In the genomic region with DNA sequence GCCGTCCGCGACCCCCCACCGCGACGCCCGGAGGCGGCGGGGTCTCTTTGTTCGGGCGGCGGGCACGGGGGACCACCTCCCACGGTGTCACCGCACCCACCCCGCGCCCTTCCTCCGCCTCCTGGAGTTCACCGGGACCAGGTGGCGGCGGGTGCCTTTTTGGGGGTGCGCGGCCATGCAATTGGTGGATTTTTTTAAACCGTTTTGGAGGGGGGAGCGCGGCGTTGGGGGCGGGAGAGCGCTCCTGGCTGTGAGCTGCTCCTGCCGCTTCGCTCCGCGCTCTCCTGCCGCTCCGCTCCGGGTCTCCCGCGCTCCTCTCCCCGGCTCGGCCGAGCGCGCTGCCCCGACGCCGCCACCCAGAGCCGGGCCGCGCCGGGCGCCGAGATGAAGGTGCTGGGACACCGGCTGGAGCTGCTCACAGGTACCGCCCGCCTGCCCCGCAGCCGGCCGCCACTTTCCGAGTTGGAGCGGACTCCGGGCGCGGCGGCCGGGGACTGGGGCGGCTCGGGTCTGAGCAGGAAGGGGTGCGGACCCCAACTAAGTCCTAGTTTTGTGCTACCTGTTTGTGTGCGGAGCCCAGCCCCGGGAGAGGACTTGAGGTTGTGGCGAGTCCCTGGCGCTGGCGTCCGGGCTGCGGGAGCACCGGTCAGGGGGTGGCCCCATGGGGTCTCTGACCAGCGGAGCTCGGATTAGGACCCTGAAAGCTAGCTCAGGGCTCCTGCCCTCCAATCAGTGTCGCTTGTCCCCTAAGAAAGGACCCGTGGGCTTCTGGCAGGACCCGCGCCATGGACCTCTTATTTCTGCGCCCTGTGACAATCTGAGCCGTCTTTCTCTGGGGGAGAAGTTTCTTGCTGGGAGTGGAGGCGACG, we compare ENCODE assay signal across 1 cellular context.
TF ChIP-seq lines count a peak whose summit lies in the region.

No MANE protein-coding gene starts in this region.

TF ChIP-seq in H1, 55 proteins besides CTCF, POLR2A, EP300 and RAD21 (continued from another document):
- TF ChIP-seq SUZ12 (IDR thresholded peaks at IDR 0.05; ENCODE audit: low read length), result peak; percentile 39; the same call in 1 of the 2 replicates
- no peak for TF ChIP-seq EGR1 (IDR thresholded peaks at IDR 0.05; ENCODE audit: borderline replicate concordance, low read depth, low read length)
- no peak for TF ChIP-seq FOSL1 (IDR thresholded peaks at IDR 0.05; ENCODE audit: insufficient read depth, low read depth, low read length)
- no peak for TF ChIP-seq SIRT6 (IDR thresholded peaks at IDR 0.05; ENCODE audit: low read length)
- TF ChIP-seq TEAD4 (IDR thresholded peaks at IDR 0.05; ENCODE audit: low read depth, low read length), result no peak
- TF ChIP-seq KDM4A (IDR thresholded peaks at IDR 0.05; ENCODE audit: low read depth, low read length, severe bottlenecking), result peak; percentile 92
- TF ChIP-seq SIX5 (IDR thresholded peaks at IDR 0.05; ENCODE audit: low read depth, low read length), result no peak
- TF ChIP-seq CBX8 (IDR thresholded peaks at IDR 0.05; ENCODE audit: borderline replicate concordance, low read depth, low read length), result no peak
- no peak for TF ChIP-seq POLR2AphosphoS5 (IDR thresholded peaks at IDR 0.05; ENCODE audit: low read depth, low read length)
- TF ChIP-seq JUN (IDR thresholded peaks at IDR 0.05; ENCODE audit: low read depth, low read length), result no peak
- no peak for TF ChIP-seq RBBP5 (IDR thresholded peaks at IDR 0.05; ENCODE audit: borderline replicate concordance, low read depth, low read length)
- no peak for TF ChIP-seq SAP30 (IDR thresholded peaks at IDR 0.05; ENCODE audit: insufficient read depth, insufficient replicate concordance, low read length)
- TF ChIP-seq, protein P1, sequence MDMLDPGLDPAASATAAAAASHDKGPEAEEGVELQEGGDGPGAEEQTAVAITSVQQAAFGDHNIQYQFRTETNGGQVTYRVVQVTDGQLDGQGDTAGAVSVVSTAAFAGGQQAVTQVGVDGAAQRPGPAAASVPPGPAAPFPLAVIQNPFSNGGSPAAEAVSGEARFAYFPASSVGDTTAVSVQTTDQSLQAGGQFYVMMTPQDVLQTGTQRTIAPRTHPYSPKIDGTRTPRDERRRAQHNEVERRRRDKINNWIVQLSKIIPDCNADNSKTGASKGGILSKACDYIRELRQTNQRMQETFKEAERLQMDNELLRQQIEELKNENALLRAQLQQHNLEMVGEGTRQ (IDR thresholded peaks at IDR 0.05; ENCODE audit: low read length), result no peak
- TF ChIP-seq E2F6 (IDR thresholded peaks at IDR 0.05), result peak; percentile 45
- peak; percentile 70 for TF ChIP-seq EZH2 (IDR thresholded peaks at IDR 0.05; ENCODE audit: low read depth, low read length, severe bottlenecking)
